38 cellular contexts compared by ENCODE assay signal in genomic region chr9:29669613-29670012, GRCh38.
"Had no signal": no experiment of that assay in that cellular context is flagged by ENCODE, and none has a peak within 500 bp of the region (broad histone marks: within the 10 kb centered on the region; RNA-seq: fewer than 3 reads in every experiment).

No MANE protein-coding gene starts in this region.

- H3K27ac ChIP-seq: adrenal gland, brain microvascular endothelial cell, cardiac muscle cell, VCaP had no signal

- DNase-seq: activated B cell treated with CpG ODN at 0.5 μM for 24 hours; activated CD4-positive, alpha-beta memory T cell treated with anti-CD3 and anti-CD28 coated beads for 36 hours; activated CD4-positive, alpha-beta T cell treated with anti-CD3 and anti-CD28 coated beads for 4 hours; activated CD4-positive, alpha-beta T cell treated with anti-CD3 and anti-CD28 coated beads, Interleukin-2, amount 10 ng/mL, durations not matched to agents 24 days and 14 days; activated CD4-positive, alpha-beta T cell treated with anti-CD3 and anti-CD28 coated beads, Interleukin-2, amount 50 U/mL, for 1 hour; activated CD4-positive, alpha-beta T cell treated with anti-CD3 and anti-CD28 coated beads, Interleukin-2, amount 50 U/mL, for 4 hours; activated CD4-positive, CD25-positive, alpha-beta regulatory T cell treated with anti-CD3 and anti-CD28 coated beads, Interleukin-2, amount 50 U/mL, for 72 hours; activated CD8-positive, alpha-beta memory T cell treated with anti-CD3 and anti-CD28 coated beads, Interleukin-2, amount 50 U/mL, for 4 hours; activated CD8-positive, alpha-beta T cell treated with anti-CD3 and anti-CD28 coated beads for 36 hours; activated effector memory CD4-positive, alpha-beta T cell treated with anti-CD3 and anti-CD28 coated beads, Interleukin-2, amount 50 U/mL, for 16 hours; activated gamma-delta T cell treated with Interleukin-2 at 50 U/mL for 16 hours; activated naive CD4-positive, alpha-beta T cell; activated naive CD4-positive, alpha-beta T cell treated with anti-CD3 and anti-CD28 coated beads for 36 hours; activated naive CD4-positive, alpha-beta T cell treated with anti-CD3 and anti-CD28 coated beads, Interleukin-2, amount 50 U/mL, for 16 hours; activated naive CD8-positive, alpha-beta T cell treated with anti-CD3 and anti-CD28 coated beads for 36 hours; activated T-cell treated with anti-CD3 and anti-CD28 coated beads for 4 hours; activated T-cell treated with anti-CD3 and anti-CD28 coated beads, Interleukin-2, amount 50 U/mL, for 1 hour; activated T-cell treated with anti-CD3 and anti-CD28 coated beads, Interleukin-2, amount 50 U/mL, for 4 hours; activated T-cell treated with anti-CD3 and anti-CD28 coated beads, Interleukin-2, amount 50 U/mL, for 72 hours; adrenal gland; amniotic stem cell; aorta; brain microvascular endothelial cell; caudate nucleus; cerebellar nuclear complex; T-helper 1 cell; T-helper 2 cell; T-helper 9 cell had no signal

- H3K4me3 ChIP-seq: adrenal gland, cardiac muscle cell had no signal

- ATAC-seq: activated CD8-positive, alpha-beta T cell treated with anti-CD3 and anti-CD28 coated beads for 36 hours; activated naive CD4-positive, alpha-beta T cell treated with anti-CD3 and anti-CD28 coated beads, Interleukin-2, amount 50 U/mL, for 72 hours; activated T-cell treated with anti-CD3 and anti-CD28 coated beads, Interleukin-2, amount 50 U/mL, for 4 hours; activated T-cell treated with anti-CD3 and anti-CD28 coated beads, Interleukin-2, amount 50 U/mL, for 72 hours; activated T-helper 17 cell treated with anti-CD3 and anti-CD28 coated beads, Interleukin-2, amount 50 U/mL, for 72 hours had no signal

- H3K9me3 ChIP-seq: adrenal gland had no signal

- H3K36me3 ChIP-seq: adrenal gland, brain microvascular endothelial cell, cardiac muscle cell had no signal

- H3K27ac Mint-ChIP-seq: activated B cell treated with CpG ODN at 0.5 μM for 24 hours; activated CD4-positive, alpha-beta memory T cell treated with anti-CD3 and anti-CD28 coated beads for 36 hours; activated CD4-positive, alpha-beta T cell treated with anti-CD3 and anti-CD28 coated beads, Interleukin-2, amount 10 ng/mL, durations not matched to agents 24 days and 14 days; activated CD8-positive, alpha-beta T cell treated with anti-CD3 and anti-CD28 coated beads for 36 hours; activated naive CD4-positive, alpha-beta T cell treated with anti-CD3 and anti-CD28 coated beads for 36 hours; activated naive CD4-positive, alpha-beta T cell treated with anti-CD3 and anti-CD28 coated beads, Interleukin-2, amount 50 U/mL, for 72 hours; activated naive CD8-positive, alpha-beta T cell treated with anti-CD3 and anti-CD28 coated beads for 36 hours; activated T-cell treated with anti-CD3 and anti-CD28 coated beads, Interleukin-2, amount 50 U/mL, for 72 hours; activated T-helper 1 cell treated with anti-CD3 and anti-CD28 coated beads, Interleukin-12 subunit alpha, Interleukin-12 subunit beta, Interleukin-2, Interleukin-4 antibody, amounts not matched to agents 30 ng/mL and 10 ng/mL and 1 ng/mL, durations not matched to agents 14 hours and 24 hours and 36 hours; activated T-helper 17 cell treated with anti-CD3 and anti-CD28 coated beads, Interleukin-2, amount 50 U/mL, for 72 hours; T-helper 1 cell treated with Interleukin-12 subunit alpha and Interleukin-12 subunit beta and Interleukin-4 antibody, amounts not matched to agents 30 μg/mL and 1 μg/mL, for 36 hours; T-helper 2 cell treated with Interferon-gamma antibody and Interleukin-4, amounts not matched to agents 5 μg/mL and 100 μg/mL, for 36 hours had no signal

- H3K27me3 ChIP-seq: adrenal gland, brain microvascular endothelial cell, cardiac muscle cell had no signal

- FAIRE-seq: bronchial epithelial cell, TTC549 had no signal

- H3K36me3 Mint-ChIP-seq: activated CD4-positive, alpha-beta memory T cell treated with anti-CD3 and anti-CD28 coated beads for 36 hours; activated naive CD4-positive, alpha-beta T cell treated with anti-CD3 and anti-CD28 coated beads, Interleukin-2, amount 50 U/mL, for 72 hours; activated naive CD8-positive, alpha-beta T cell treated with anti-CD3 and anti-CD28 coated beads for 36 hours had no signal

- H3K4me1 ChIP-seq: adrenal gland had no signal

- H3K4me1 Mint-ChIP-seq: activated B cell treated with CpG ODN at 0.5 μM for 24 hours; activated CD4-positive, alpha-beta T cell treated with anti-CD3 and anti-CD28 coated beads, Interleukin-2, amount 10 ng/mL, durations not matched to agents 24 days and 14 days; activated naive CD8-positive, alpha-beta T cell treated with anti-CD3 and anti-CD28 coated beads for 36 hours; activated T-helper 17 cell treated with anti-CD3 and anti-CD28 coated beads, Interleukin-2, amount 50 U/mL, for 72 hours; central memory CD8-positive, alpha-beta T cell had no signal

- H3K4me3 Mint-ChIP-seq: activated B cell treated with CpG ODN at 0.5 μM for 24 hours; activated CD4-positive, alpha-beta memory T cell treated with anti-CD3 and anti-CD28 coated beads for 36 hours; activated CD4-positive, alpha-beta T cell treated with anti-CD3 and anti-CD28 coated beads, Interleukin-2, amount 10 ng/mL, durations not matched to agents 24 days and 14 days; activated CD8-positive, alpha-beta T cell treated with anti-CD3 and anti-CD28 coated beads for 36 hours; activated naive CD4-positive, alpha-beta T cell treated with anti-CD3 and anti-CD28 coated beads for 36 hours; activated naive CD8-positive, alpha-beta T cell treated with anti-CD3 and anti-CD28 coated beads for 36 hours; activated T-cell treated with anti-CD3 and anti-CD28 coated beads, Interleukin-2, amount 50 U/mL, for 4 hours; activated T-cell treated with anti-CD3 and anti-CD28 coated beads, Interleukin-2, amount 50 U/mL, for 72 hours; activated T-helper 1 cell treated with anti-CD3 and anti-CD28 coated beads, Interleukin-12 subunit alpha, Interleukin-12 subunit beta, Interleukin-2, Interleukin-4 antibody, amounts not matched to agents 30 ng/mL and 10 ng/mL and 1 ng/mL, durations not matched to agents 14 hours and 24 hours and 36 hours; activated T-helper 17 cell treated with anti-CD3 and anti-CD28 coated beads, Interleukin-2, amount 50 U/mL, for 72 hours; central memory CD8-positive, alpha-beta T cell; T-helper 1 cell treated with Interleukin-12 subunit alpha and Interleukin-12 subunit beta and Interleukin-4 antibody, amounts not matched to agents 30 μg/mL and 1 μg/mL, for 36 hours; T-helper 2 cell treated with Interferon-gamma antibody and Interleukin-4, amounts not matched to agents 5 μg/mL and 100 μg/mL, for 36 hours had no signal

- H3K9me3 Mint-ChIP-seq: activated B cell treated with CpG ODN at 0.5 μM for 24 hours; activated CD4-positive, alpha-beta memory T cell treated with anti-CD3 and anti-CD28 coated beads for 36 hours; activated CD4-positive, alpha-beta T cell treated with anti-CD3 and anti-CD28 coated beads, Interleukin-2, amount 10 ng/mL, durations not matched to agents 24 days and 14 days; activated T-helper 1 cell treated with anti-CD3 and anti-CD28 coated beads, Interleukin-12 subunit alpha, Interleukin-12 subunit beta, Interleukin-2, Interleukin-4 antibody, amounts not matched to agents 30 ng/mL and 10 ng/mL and 1 ng/mL, durations not matched to agents 14 hours and 24 hours and 36 hours had no signal

- H3K27me3 Mint-ChIP-seq: activated B cell treated with CpG ODN at 0.5 μM for 24 hours; activated CD4-positive, alpha-beta memory T cell treated with anti-CD3 and anti-CD28 coated beads for 36 hours; activated CD4-positive, alpha-beta T cell treated with anti-CD3 and anti-CD28 coated beads, Interleukin-2, amount 10 ng/mL, durations not matched to agents 24 days and 14 days; activated CD8-positive, alpha-beta T cell treated with anti-CD3 and anti-CD28 coated beads for 36 hours; activated naive CD8-positive, alpha-beta T cell treated with anti-CD3 and anti-CD28 coated beads for 36 hours; activated T-helper 17 cell treated with anti-CD3 and anti-CD28 coated beads, Interleukin-2, amount 50 U/mL, for 72 hours; central memory CD8-positive, alpha-beta T cell had no signal
